34 cellular contexts compared by ENCODE assay signal in the genomic region with DNA sequence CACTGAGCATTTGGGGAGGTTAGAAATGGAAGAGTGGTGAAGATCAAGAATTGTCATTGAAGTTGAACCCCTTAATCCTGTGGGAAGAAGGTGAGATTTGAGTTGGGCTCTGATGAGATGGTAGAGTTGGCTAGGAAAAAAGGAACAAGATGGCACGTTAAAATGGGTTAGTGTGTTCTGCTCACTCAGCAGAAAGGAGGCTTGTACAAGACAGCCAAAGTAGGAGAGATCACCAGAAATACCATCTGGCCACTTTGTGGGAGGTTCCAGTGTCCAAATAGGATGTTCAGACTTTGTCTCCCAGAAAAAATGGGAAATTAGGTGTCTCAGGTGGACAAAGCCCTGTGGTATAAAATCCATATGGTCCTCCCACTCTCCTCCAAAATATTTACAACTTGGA. TPM values are rescaled to one million over a fixed set of nuclear protein-coding genes. Genes with fewer than 3 reads are reported as not detected.
"Had no signal": no experiment of that assay in that cellular context is flagged by ENCODE, and none has a peak within 500 bp of the region (broad histone marks: within the 10 kb centered on the region; RNA-seq: fewer than 3 reads in every experiment).

No MANE protein-coding gene starts in this region.

- H3K4me1 ChIP-seq: gastrocnemius medialis, left lung had no signal

- FAIRE-seq: endometrium, islet of Langerhans, keratinocyte had no signal

- H3K4me3 ChIP-seq: esophagus squamous epithelium, gastrocnemius medialis, heart right ventricle, left lung, lung had no signal

- H3K27me3 Mint-ChIP-seq: dendritic cell treated with granulocyte-macrophage colony-stimulating factor and Interleukin-4, amounts not matched to agents 40 ng/mL and 50 ng/mL, for 4 days had no signal

- H3K27me3 ChIP-seq: esophagus squamous epithelium, gastrocnemius medialis, heart right ventricle, left lung had no signal

- DNase-seq: cortex of kidney; effector CD8-positive, alpha-beta T cell; effector memory CD8-positive, alpha-beta T cell; endodermal cell; erythroblast; esophagus squamous epithelium; foreskin fibroblast; foreskin melanocyte; gastrocnemius medialis; glutamatergic neuron; head of caudate nucleus; heart right ventricle; hippocampal formation; left cardiac atrium; left lung; left ventricle myocardium superior; mammary epithelial cell; mesendoderm; midbrain; naive thymus-derived CD4-positive, alpha-beta T cell had no signal

- H3K27ac ChIP-seq: epithelial cell of prostate, esophagus squamous epithelium, gastrocnemius medialis, heart right ventricle, left lung had no signal

- H3K4me3 Mint-ChIP-seq: dendritic cell treated with granulocyte-macrophage colony-stimulating factor and Interleukin-4, amounts not matched to agents 40 ng/mL and 50 ng/mL, for 4 days; effector memory CD8-positive, alpha-beta T cell; endodermal cell; memory B cell; naive thymus-derived CD4-positive, alpha-beta T cell had no signal

- H3K27ac Mint-ChIP-seq: dendritic cell treated with granulocyte-macrophage colony-stimulating factor and Interleukin-4, amounts not matched to agents 40 ng/mL and 50 ng/mL, for 4 days; effector memory CD8-positive, alpha-beta T cell; endodermal cell; memory B cell; naive thymus-derived CD4-positive, alpha-beta T cell had no signal

- H3K36me3 Mint-ChIP-seq: memory B cell; naive thymus-derived CD4-positive, alpha-beta T cell had no signal

- H3K36me3 ChIP-seq: esophagus squamous epithelium, gastrocnemius medialis, heart right ventricle, left lung had no signal

- H3K9me3 ChIP-seq: esophagus squamous epithelium, gastrocnemius medialis, heart right ventricle, left lung had no signal

- H3K4me1 Mint-ChIP-seq: memory B cell; naive thymus-derived CD4-positive, alpha-beta T cell had no signal

- ATAC-seq: effector memory CD8-positive, alpha-beta T cell; esophagus mucosa; gastrocnemius medialis; heart right ventricle; left cardiac atrium; left lung; left ventricle myocardium superior; naive thymus-derived CD4-positive, alpha-beta T cell had no signal

- H3K9me3 Mint-ChIP-seq: dendritic cell treated with granulocyte-macrophage colony-stimulating factor and Interleukin-4, amounts not matched to agents 40 ng/mL and 50 ng/mL, for 4 days; effector memory CD8-positive, alpha-beta T cell; memory B cell; naive thymus-derived CD4-positive, alpha-beta T cell had no signal

RNA-seq across cellular contexts. Expression of a gene that starts 56.0 kb away (rescaled TPM):
- total RNA-seq: dermis microvascular lymphatic vessel endothelial cell, esophagus mucosa, esophagus squamous epithelium, glomerular endothelial cell, kidney epithelial cell, left ventricle myocardium superior, lower leg skin, mammary epithelial cell, mononuclear cell, mucosa of gallbladder had no signal
- polyA plus RNA-seq: keratinocyte; naive thymus-derived CD4-positive, alpha-beta T cell had no signal
